Comparison of ENCODE assay signal across 8 cellular contexts in the genomic region with DNA sequence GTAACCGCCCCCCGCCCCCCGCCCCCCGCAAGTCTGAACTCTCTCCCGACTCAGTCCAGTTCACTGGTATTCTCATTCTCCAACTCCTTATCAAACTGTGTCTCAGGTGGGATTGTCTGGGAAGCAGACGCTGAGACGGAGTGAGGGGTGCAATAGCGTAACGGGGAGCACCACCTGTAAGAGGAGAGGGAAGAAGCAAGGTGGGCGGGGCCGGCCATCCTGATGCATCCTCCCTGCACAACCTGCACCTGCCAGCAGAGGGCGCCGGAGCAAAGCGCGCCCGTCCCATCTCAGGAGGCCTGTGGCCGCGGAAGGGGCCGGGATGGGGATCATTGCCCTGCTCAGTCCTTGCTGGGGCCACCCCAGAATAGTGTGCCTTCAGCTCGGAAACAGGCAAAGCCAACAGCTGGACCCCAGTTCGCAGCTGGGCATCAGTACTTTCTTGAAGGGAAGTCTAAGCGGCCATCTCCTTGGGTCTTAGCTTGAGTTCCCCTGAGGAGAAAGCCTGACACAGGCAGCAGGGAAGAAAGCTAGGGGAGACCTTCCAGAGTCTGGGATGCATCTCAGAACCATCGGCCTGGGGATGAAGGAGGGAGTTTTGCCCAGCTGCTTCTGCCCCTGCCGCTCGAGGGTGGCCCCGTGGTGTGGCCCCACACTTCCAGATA.
A peak's percentile ranks its signal among the peaks of the same experiment; 100 is the strongest.
DNase-seq lines count a peak whose midpoint lies in the region; ATAC-seq and TF ChIP-seq lines count a peak whose summit lies in the region.

No MANE protein-coding gene starts in this region.

- no peaks in the 10 kb centered on the region for H3K36me3 ChIP-seq in CD8-positive, alpha-beta memory T cell (ENCODE audit: insufficient read depth, low read length)

- H3K9me3 Mint-ChIP-seq in CD8-positive, alpha-beta memory T cell, result no peaks in the 10 kb centered on the region
- H3K9me3 Mint-ChIP-seq in chondrocyte (ENCODE audit: low read depth), result no peaks in the 10 kb centered on the region

- H3K9me3 ChIP-seq in CD8-positive, alpha-beta memory T cell (ENCODE audit: low read length), result no peaks in the 10 kb centered on the region

- H3K4me1 Mint-ChIP-seq in CD8-positive, alpha-beta memory T cell, result peaks cover 0 to 14% (median 3%) of the 10 kb centered on the region in 3 donors
- peaks cover 17% of the 10 kb centered on the region for H3K4me1 Mint-ChIP-seq in chondrocyte (ENCODE audit: low read depth)

- peak overlapping the region in 1 of 8 donors; percentile 42 for H3K27ac Mint-ChIP-seq in CD8-positive, alpha-beta memory T cell
- H3K27ac Mint-ChIP-seq in chondrocyte (ENCODE audit: unreplicated experiment), result no peak overlapping the region

- peaks cover 6% of the 10 kb centered on the region for H3K27me3 ChIP-seq in CD8-positive, alpha-beta memory T cell (ENCODE audit: insufficient read depth, low read length, poor library complexity, severe bottlenecking)

- TF ChIP-seq CTCF in NB4 (IDR thresholded peaks at IDR 0.05; ENCODE audit: low read depth, low read length) (peak; percentile 93), chondrocyte (IDR thresholded peaks at IDR 0.05) (peak; percentile 88)

- POLR2A ChIA-PET in CD8-positive, alpha-beta memory T cell (lab: Charles Lee), result no interaction called here

- CTCF ChIA-PET in CD8-positive, alpha-beta memory T cell (lab: Charles Lee), result interaction anchor here (0.6 to 1.4 kb wide), 6 partner anchors 10 to 18 kb away, joined by 3 to 9 read pairs (median 4); no protein-coding TSS in a partner anchor

- TF ChIP-seq POLR2A in NB4 (IDR thresholded peaks at IDR 0.05; ENCODE audit: extremely low read depth, insufficient read length), result no peak

- no peak overlapping the region for H3K27ac ChIP-seq in CD8-positive, alpha-beta memory T cell (ENCODE audit: low read depth, low read length)

- peak; percentile 43 for ATAC-seq in GM21526 (IDR thresholded peaks at IDR 0.05; ENCODE audit: low FRiP score, unreplicated experiment)

- H3K27me3 Mint-ChIP-seq in CD8-positive, alpha-beta memory T cell, result peaks cover 30 to 41% of the 10 kb centered on the region in 2 donors
- H3K27me3 Mint-ChIP-seq in chondrocyte (ENCODE audit: low read depth), result peaks cover 7% of the 10 kb centered on the region

- H3K4me1 ChIP-seq in CD8-positive, alpha-beta memory T cell (ENCODE audit: insufficient read depth, low read length), result no peaks in the 10 kb centered on the region

- peak; percentile 27 to 57 (median 36) for DNase-seq in CD8-positive, alpha-beta memory T cell
- DNase-seq in NB4 (ENCODE audit: low read depth) (peak; percentile 71), chondrocyte (ENCODE audit: low spot score) (no peak), medulla oblongata (ENCODE audit: extremely low spot score) (peak; percentile 14), cerebellum (ENCODE audit: low spot score) (no peak)
- peak; percentile 73 for DNase-seq in activated CD4-positive, CD25-positive, alpha-beta regulatory T cell treated with anti-CD3 and anti-CD28 coated beads, Interleukin-2, amount 50 U/mL, for 72 hours
- DNase-seq in stimulated activated CD8-positive, alpha-beta memory T cell treated with anti-CD3 and anti-CD28 coated beads, Interleukin-7, amount 100 ng/mL, for 4 hours (ENCODE audit: low read depth in 2 of 2), result peak; percentile 18 to 32

- no peak overlapping the region for H3K4me3 Mint-ChIP-seq in CD8-positive, alpha-beta memory T cell
- H3K4me3 Mint-ChIP-seq in chondrocyte (ENCODE audit: unreplicated experiment), result no peak overlapping the region

- H3K36me3 Mint-ChIP-seq in CD8-positive, alpha-beta memory T cell, result no peaks in the 10 kb centered on the region
- no peaks in the 10 kb centered on the region for H3K36me3 Mint-ChIP-seq in chondrocyte (ENCODE audit: low read depth)

- no peak overlapping the region for H3K4me3 ChIP-seq in CD8-positive, alpha-beta memory T cell (ENCODE audit: low read length)
- no peak overlapping the region for H3K4me3 ChIP-seq in NB4 (ENCODE audit: low read depth, low read length)

Comparison
In these comparisons a context has a peak if more than half of its experiments do, and no peak if none do; other contexts are left out.
1. DNase-seq: peak in CD8-positive, alpha-beta memory T cell (5 of 5), NB4 (single experiment), activated CD4-positive, CD25-positive, alpha-beta regulatory T cell treated with anti-CD3 and anti-CD28 coated beads, Interleukin-2, amount 50 U/mL, for 72 hours (single experiment), medulla oblongata (single experiment) and stimulated activated CD8-positive, alpha-beta memory T cell treated with anti-CD3 and anti-CD28 coated beads, Interleukin-7, amount 100 ng/mL, for 4 hours (2 of 2); none in chondrocyte (single experiment) and cerebellum (single experiment).